ENCODE assay signal across 8 cellular contexts in genomic region chr11:69674886-69675714, GRCh38. TPM values are rescaled to one million over a fixed set of nuclear protein-coding genes. Genes with fewer than 3 reads are reported as not detected.
DNase-seq lines count a peak whose midpoint lies in the region; ATAC-seq and TF ChIP-seq lines count a peak whose summit lies in the region.

Gene LTO1 (minus strand): TSS chr11:69675353. CDS start chr11:69675239, 114 bp downstream.

- peak within 1 kb of the TSS; percentile 51 for H3K27ac ChIP-seq in PC-9

- TF ChIP-seq RAD21 in Ishikawa (IDR thresholded peaks at IDR 0.05; ENCODE audit: low read depth): no peak

- H3K4me2 ChIP-seq in PC-9: peak within 1 kb of the TSS; percentile 94

- no peak for TF ChIP-seq EP300 in Ishikawa (IDR thresholded peaks at IDR 0.05; ENCODE audit: borderline replicate concordance)

- CTCF ChIA-PET in PC-9 (lab: Charles Lee): interaction anchor here (0.6 to 0.8 kb wide), 4 partner anchors 13 to 549 kb away, joined by 3 to 11 read pairs (median 3); no protein-coding TSS in a partner anchor

- BruUV-seq in PC-9 (replicated peaks; lab: Mats Ljungman, UMichigan): TSS peak; percentile 51

- peak within 1 kb of the TSS; percentile 85 for H2AFZ ChIP-seq in PC-9

- peak; percentile 93 for DNase-seq in DMS 273 (lab: John Stamatoyannopoulos, UW; ENCODE audit: unreplicated experiment)
- DNase-seq in PC-9: peak; percentile 90 to 98
- peak; percentile 95 for DNase-seq in activated T-cell treated with anti-CD3 and anti-CD28 coated beads, Interleukin-2, amount 50 U/mL, for 1 hour
- DNase-seq in epithelial cell of proximal tubule (ENCODE audit: low read depth): peak; percentile 31
- DNase-seq in mucosa of gallbladder (ENCODE audit: low spot score): peak; percentile 98
- peak; percentile 93 for DNase-seq in stimulated activated CD8-positive, alpha-beta memory T cell treated with anti-CD3 and anti-CD28 coated beads, Interleukin-4, amount 100 ng/mL, for 24 hours (ENCODE audit: low read depth)

- peaks cover 42% of the 10 kb centered on the region for H3K79me2 ChIP-seq in PC-9 (ENCODE audit: low read depth)

- peaks cover 55% of the 10 kb centered on the region for H3F3A ChIP-seq in PC-9 (ENCODE audit: insufficient read depth, low read depth)

- H3K9me2 ChIP-seq in PC-9 (ENCODE audit: insufficient read depth): no peaks in the 10 kb centered on the region

- H3K27me3 ChIP-seq in PC-9 (ENCODE audit: insufficient read depth, low read depth): no peaks in the 10 kb centered on the region

- TF ChIP-seq CTCF in PC-9 (conservative IDR thresholded peaks at IDR 0.05) (peak; percentile 21; the same call in 1 of the 2 replicates), epithelial cell of proximal tubule (conservative IDR thresholded peaks at IDR 0.05; ENCODE audit: low read depth, low read length) (no peak)

- ATAC-seq in GM21529 (IDR thresholded peaks at IDR 0.05; ENCODE audit: unreplicated experiment): peak; percentile 83

- no peaks in the 10 kb centered on the region for H3K9me3 ChIP-seq in PC-9 (ENCODE audit: insufficient read depth, low read depth)

- intact Hi-C loops in PC-9 (cut with micrococcal nuclease; ENCODE audit: unreplicated experiment): loop anchor here (5.0 to 10.0 kb wide), 2 partner anchors 380 to 838 kb away; partner anchors contain the start of gene MYEOV

- H3K4me3 ChIP-seq in PC-9 (peak within 1 kb of the TSS; percentile 96), epithelial cell of proximal tubule (ENCODE audit: low read depth, low read length) (peak within 1 kb of the TSS; percentile 99)

- 0 out of 2 replicates have a peak, but pooled peaks cover 23% of the 10 kb centered on the region for H3K36me3 ChIP-seq in PC-9 (ENCODE audit: low read depth)

- H3K4me1 ChIP-seq in PC-9 (replicated peaks; ENCODE audit: insufficient read depth): peaks cover 30% of the 10 kb centered on the region

- POLR2A ChIA-PET in PC-9 (lab: Charles Lee; ENCODE audit: unreplicated experiment): interaction anchor here (0.5 to 1.0 kb wide), 8 partner anchors 7 to 1295 kb away, joined by 3 to 9 read pairs (median 4); no protein-coding TSS in a partner anchor

- H4K20me1 ChIP-seq in PC-9 (ENCODE audit: insufficient read depth): peaks cover 25% of the 10 kb centered on the region

TF ChIP-seq in Ishikawa, 13 proteins besides CTCF, POLR2A, EP300 and RAD21:
- TF ChIP-seq YY1 (IDR thresholded peaks at IDR 0.05; ENCODE audit: low read depth): peak; percentile 49; the same call in 1 of the 2 replicates
- no peak for TF ChIP-seq EGR1 (IDR thresholded peaks at IDR 0.05)
- peak; percentile 74 for TF ChIP-seq MAX (IDR thresholded peaks at IDR 0.05)
- peak; percentile 72 for TF ChIP-seq USF1 (IDR thresholded peaks at IDR 0.05)
- TF ChIP-seq TEAD4 (IDR thresholded peaks at IDR 0.05): peak; percentile 22; the same call in 1 of the 2 replicates
- peak; percentile 82 for TF ChIP-seq TCF12 (IDR thresholded peaks at IDR 0.05; ENCODE audit: low read depth)
- no peak for TF ChIP-seq ZBTB7A (IDR thresholded peaks at IDR 0.05; ENCODE audit: low read depth)
- peak; percentile 92 for TF ChIP-seq TAF1 (IDR thresholded peaks at IDR 0.05; ENCODE audit: low read depth)
- peak; percentile 41; the same call in 1 of the 2 replicates for TF ChIP-seq NFIC (IDR thresholded peaks at IDR 0.05)

RNA-seq across cellular contexts. Expression of gene LTO1, which starts in this region (rescaled TPM):
- total RNA-seq in PC-9 (2021) (41.1 and 50.3 TPM in 2 replicates), epithelial cell of proximal tubule (15.9 and 17.3 TPM in 2 replicates), mucosa of gallbladder (24.5 TPM)

Comparison
In these comparisons a context has a peak if more than half of its experiments do, and no peak if none do; other contexts are left out.
1. Peak in every context shown above with its lines: DNase-seq, ATAC-seq, H3K4me3 ChIP-seq and H3K27ac ChIP-seq.
2. DNase-seq: peak in every context shown above with its lines; median percentile 98 in mucosa of gallbladder; 95 in activated T-cell treated with anti-CD3 and anti-CD28 coated beads, Interleukin-2, amount 50 U/mL, for 1 hour; 94 in PC-9; 93 in DMS 273; 93 in stimulated activated CD8-positive, alpha-beta memory T cell treated with anti-CD3 and anti-CD28 coated beads, Interleukin-4, amount 100 ng/mL, for 24 hours; 31 in epithelial cell of proximal tubule.